Comparison of ENCODE assay signal across 11 cellular contexts in genomic region chr6:146027586-146028249, GRCh38. TPM values are rescaled to one million over a fixed set of nuclear protein-coding genes. Genes with fewer than 3 reads are reported as not detected.
DNase-seq lines count a peak whose midpoint lies in the region; ATAC-seq and TF ChIP-seq lines count a peak whose summit lies in the region.
"Had no signal": no experiment of that assay in that cellular context is flagged by ENCODE, and none has a peak within 500 bp of the region (broad histone marks: within the 10 kb centered on the region; RNA-seq: fewer than 3 reads in every experiment).

No MANE protein-coding gene starts in this region.

- in situ Hi-C loops in gastrocnemius medialis (cut with MboI; ENCODE audit: low sequenced_read_pairs in 4 of 4), result no loop called here

- H3K4me3 ChIP-seq in HUES6 (ENCODE audit: low read depth, low read length) (peak overlapping the region; percentile 81), body of pancreas (no peak overlapping the region), gastrocnemius medialis (no peak overlapping the region), uterus (no peak overlapping the region)

- H3K36me3 ChIP-seq in HUES6 (ENCODE audit: control insufficient read depth, insufficient read depth, low read length), result no peaks in the 10 kb centered on the region
- H3K36me3 ChIP-seq in body of pancreas (replicated peaks in 1 of 2; ENCODE audit: insufficient read depth in 1 of 2, low read depth in 2 of 2), result no peaks in the 10 kb centered on the region
- no peaks in the 10 kb centered on the region for H3K36me3 ChIP-seq in gastrocnemius medialis
- H3K36me3 ChIP-seq in uterus, result no peaks in the 10 kb centered on the region

- H3K9ac ChIP-seq in HUES6 (ENCODE audit: low read length), result no peak overlapping the region

- WGBS in body of pancreas, 2 donors, result 6% methylated on average over 31 of the region's 31 CpGs

- H3K27me3 ChIP-seq in HUES6 (ENCODE audit: control insufficient read depth, insufficient read depth, low read length), result peaks cover 66% of the 10 kb centered on the region
- H3K27me3 ChIP-seq in body of pancreas, result peaks cover 0 to 12% of the 10 kb centered on the region in 2 donors
- peaks cover 26 to 38% (median 32%) of the 10 kb centered on the region in 3 donors for H3K27me3 ChIP-seq in gastrocnemius medialis
- H3K27me3 ChIP-seq in uterus, result peaks cover 0 to 21% of the 10 kb centered on the region in 2 donors

- H3K9me3 ChIP-seq in HUES6 (ENCODE audit: control insufficient read depth, insufficient read depth, low read depth, low read length), result no peaks in the 10 kb centered on the region
- H3K9me3 ChIP-seq in body of pancreas, result no peaks in the 10 kb centered on the region
- no peaks in the 10 kb centered on the region for H3K9me3 ChIP-seq in gastrocnemius medialis
- no peaks in the 10 kb centered on the region for H3K9me3 ChIP-seq in uterus

- ATAC-seq in body of pancreas, result peak; percentile 17
- no peak for ATAC-seq in gastrocnemius medialis
- no peak for ATAC-seq in HG03135 (IDR thresholded peaks at IDR 0.05; ENCODE audit: unreplicated experiment)
- ATAC-seq in left ventricle myocardium superior, result no peak

- DNase-seq in ELF-1 (ENCODE audit: low read depth, low spot score) (peak; percentile 19), body of pancreas (peak in 1 of 4 donors; percentile 7), midbrain (lab: John Stamatoyannopoulos, UW) (peak; percentile 6), gastrocnemius medialis (no peak), left ventricle myocardium superior (no peak), uterus (no peak)
- DNase-seq: SHP77 treated with DMSO at 0.1 percent for 48 hours had no signal

- intact Hi-C loops in body of pancreas (cut with DNase I) (no loop called here), gastrocnemius medialis (cut with DNase I; ENCODE audit: low total_unique reads) (no loop called here), left ventricle myocardium superior (cut with micrococcal nuclease) (no loop called here), uterus (cut with DNase I; ENCODE audit: low total_unique reads) (no loop called here)

- TF ChIP-seq POLR2A in body of pancreas (IDR thresholded peaks at IDR 0.05), result no peak
- TF ChIP-seq POLR2A in gastrocnemius medialis (IDR thresholded peaks at IDR 0.05), result no peak
- TF ChIP-seq POLR2A in uterus (IDR thresholded peaks at IDR 0.05), result no peak

- H3K4me1 ChIP-seq in HUES6 (ENCODE audit: control insufficient read depth, insufficient read depth, low read length), result 0 out of 2 replicates have a peak, but pooled peaks cover 3% of the 10 kb centered on the region
- H3K4me1 ChIP-seq in body of pancreas, result no peaks in the 10 kb centered on the region
- H3K4me1 ChIP-seq in gastrocnemius medialis, result no peaks in the 10 kb centered on the region
- no peaks in the 10 kb centered on the region for H3K4me1 ChIP-seq in uterus

- H3K27ac ChIP-seq in HUES6 (ENCODE audit: low read depth, low read length), result no peak overlapping the region
- no peak overlapping the region for H3K27ac ChIP-seq in body of pancreas
- no peak overlapping the region for H3K27ac ChIP-seq in gastrocnemius medialis
- H3K27ac ChIP-seq in uterus, result no peak overlapping the region

- TF ChIP-seq CTCF in body of pancreas (IDR thresholded peaks at IDR 0.05), result no peak
- no peak for TF ChIP-seq CTCF in gastrocnemius medialis (IDR thresholded peaks at IDR 0.05 in 4 of 5, conservative IDR thresholded peaks at IDR 0.05 in 1 of 5)
- TF ChIP-seq CTCF in uterus (IDR thresholded peaks at IDR 0.05), result no peak

RNA-seq across cellular contexts. Expression of gene GRM1, which starts 1.1 kb away (rescaled TPM):
- total RNA-seq in body of pancreas, result under 1 TPM in 1 of 2 donors, not detected in 1; under 0.01 TPM
- total RNA-seq in gastrocnemius medialis, result under 1 TPM in 1 of 4 donors, not detected in 3; 0.04 TPM
- 1.3 TPM for total RNA-seq in left ventricle myocardium superior
- under 1 TPM in 2 of 4 donors, not detected in 2; 0.07 to 0.12 TPM for total RNA-seq in uterus
- total RNA-seq: activated CD8-positive, alpha-beta memory T cell treated with anti-CD3 and anti-CD28 coated beads for 36 hours; osteocyte had no signal

Comparison
In these comparisons a context has a peak if more than half of its experiments do, and no peak if none do; other contexts are left out.
1. DNase-seq: peak in ELF-1 (single experiment) and midbrain (single experiment); none in gastrocnemius medialis (0 of 2), left ventricle myocardium superior (single experiment) and uterus (0 of 2).